ENCODE assay signal across 8 cellular contexts in genomic region chr10:30058111-30058510, GRCh38. TPM values are rescaled to one million over a fixed set of nuclear protein-coding genes. Genes with fewer than 3 reads are reported as not detected.
A peak's percentile ranks its signal among the peaks of the same experiment; 100 is the strongest.
DNase-seq lines count a peak whose midpoint lies in the region; ATAC-seq and TF ChIP-seq lines count a peak whose summit lies in the region.

No MANE protein-coding gene starts in this region.

- no peak for TF ChIP-seq POLR2A in upper lobe of left lung (IDR thresholded peaks at IDR 0.05)

- TF ChIP-seq CTCF in colonic mucosa (IDR thresholded peaks at IDR 0.05) (no peak), upper lobe of left lung (IDR thresholded peaks at IDR 0.05) (no peak)

- WGBS in upper lobe of left lung, 2 donors, result 52 to 53% methylated on average over 10 of the region's 10 CpGs

- H3K4me1 Mint-ChIP-seq in activated naive CD4-positive, alpha-beta T cell treated with anti-CD3 and anti-CD28 coated beads, Interleukin-2, amount 50 U/mL, for 24 hours, result peaks cover 4% of the 10 kb centered on the region

- no peak for DNase-seq in activated naive CD4-positive, alpha-beta T cell treated with anti-CD3 and anti-CD28 coated beads, Interleukin-2, amount 50 U/mL, for 72 hours (ENCODE audit: low spot score in 2 of 2)
- no peak for DNase-seq in colonic mucosa
- DNase-seq in upper lobe of left lung, result peak in 1 of 2 donors; percentile 17
- no peak for DNase-seq in EL
- no peak for DNase-seq in CD1c-positive myeloid dendritic cell (ENCODE audit: extremely low spot score)
- no peak for DNase-seq in NCI-H446 (lab: John Stamatoyannopoulos, UW)

- no peak for TF ChIP-seq EP300 in upper lobe of left lung (IDR thresholded peaks at IDR 0.05)

- peak overlapping the region; percentile 66 for H3K4me3 Mint-ChIP-seq in activated naive CD4-positive, alpha-beta T cell treated with anti-CD3 and anti-CD28 coated beads, Interleukin-2, amount 50 U/mL, for 24 hours

- peaks cover 17% of the 10 kb centered on the region for H3K27me3 ChIP-seq in colonic mucosa
- peaks cover 11% of the 10 kb centered on the region for H3K27me3 ChIP-seq in mucosa of stomach (ENCODE audit: control insufficient read depth, insufficient read depth, low read length)
- H3K27me3 ChIP-seq in upper lobe of left lung, result peaks cover 0 to 12% (median 4%) of the 10 kb centered on the region in 4 donors

- H3K36me3 ChIP-seq in colonic mucosa (no peaks in the 10 kb centered on the region), mucosa of stomach (ENCODE audit: control insufficient read depth, insufficient read depth, low read length) (no peaks in the 10 kb centered on the region), upper lobe of left lung (no peaks in the 10 kb centered on the region)

- H3K9me3 Mint-ChIP-seq in activated naive CD4-positive, alpha-beta T cell treated with anti-CD3 and anti-CD28 coated beads, Interleukin-2, amount 50 U/mL, for 24 hours, result no peaks in the 10 kb centered on the region
- no peaks in the 10 kb centered on the region for H3K9me3 Mint-ChIP-seq in activated naive CD4-positive, alpha-beta T cell treated with anti-CD3 and anti-CD28 coated beads, Interleukin-2, amount 50 U/mL, for 72 hours

- no peak overlapping the region for H3K27ac Mint-ChIP-seq in activated naive CD4-positive, alpha-beta T cell treated with anti-CD3 and anti-CD28 coated beads, Interleukin-2, amount 50 U/mL, for 24 hours
- no peak overlapping the region for H3K27ac Mint-ChIP-seq in activated naive CD4-positive, alpha-beta T cell treated with anti-CD3 and anti-CD28 coated beads, Interleukin-2, amount 50 U/mL, for 72 hours

- H3K4me3 ChIP-seq in colonic mucosa (peak overlapping the region; percentile 53), mucosa of stomach (ENCODE audit: low read length) (peak overlapping the region; percentile 6), upper lobe of left lung (peak overlapping the region; percentile 60 to 85 (median 73))

- H3K9ac ChIP-seq in colonic mucosa (ENCODE audit: low read depth in 2 of 2, low read length in 2 of 2), result no peak overlapping the region
- H3K9ac ChIP-seq in mucosa of stomach (ENCODE audit: low read length), result peak overlapping the region; percentile 23

- ATAC-seq in activated naive CD4-positive, alpha-beta T cell treated with anti-CD3 and anti-CD28 coated beads, Interleukin-2, amount 50 U/mL, for 72 hours, result no peak
- ATAC-seq in upper lobe of left lung (ENCODE audit: low FRiP score in 2 of 2), result no peak

- no peaks in the 10 kb centered on the region for H3K4me1 ChIP-seq in colonic mucosa
- peaks cover 34% of the 10 kb centered on the region for H3K4me1 ChIP-seq in mucosa of stomach (ENCODE audit: control insufficient read depth, insufficient read depth, low read length)
- H3K4me1 ChIP-seq in upper lobe of left lung, result peaks cover 14 to 41% (median 25%) of the 10 kb centered on the region in 4 donors

- H3K9me3 ChIP-seq in colonic mucosa (no peaks in the 10 kb centered on the region), mucosa of stomach (ENCODE audit: control insufficient read depth, low read length) (no peaks in the 10 kb centered on the region), upper lobe of left lung (no peaks in the 10 kb centered on the region)

- H3K27ac ChIP-seq in colonic mucosa (no peak overlapping the region), upper lobe of left lung (peak overlapping the region; percentile 92 to 94 (median 92))

- H3K36me3 Mint-ChIP-seq in activated naive CD4-positive, alpha-beta T cell treated with anti-CD3 and anti-CD28 coated beads, Interleukin-2, amount 50 U/mL, for 24 hours, result no peaks in the 10 kb centered on the region
- peaks cover 0 to 10% of the 10 kb centered on the region in 2 donors for H3K36me3 Mint-ChIP-seq in activated naive CD4-positive, alpha-beta T cell treated with anti-CD3 and anti-CD28 coated beads, Interleukin-2, amount 50 U/mL, for 72 hours

- intact Hi-C loops in colonic mucosa (cut with DNase I), result no loop called here

- peaks cover 51% of the 10 kb centered on the region for H3K27me3 Mint-ChIP-seq in activated naive CD4-positive, alpha-beta T cell treated with anti-CD3 and anti-CD28 coated beads, Interleukin-2, amount 50 U/mL, for 24 hours

RNA-seq across cellular contexts. Expression of gene JCAD, which starts 1.3 kb away (rescaled TPM):
- total RNA-seq in activated naive CD4-positive, alpha-beta T cell treated with anti-CD3 and anti-CD28 coated beads, Interleukin-2, amount 50 U/mL, for 72 hours, result under 1 TPM; 0.02 to 0.05 TPM
- 10 to 100 TPM in 1 of 2 donors, 1 to 10 TPM in 1; 1.8 to 23.5 TPM for total RNA-seq in colonic mucosa
- total RNA-seq in upper lobe of left lung, result 10 to 100 TPM; 16.8 to 83.7 (median 37.6) TPM

Comparison
In these comparisons a context has a peak if more than half of its experiments do, and no peak if none do; other contexts are left out.
1. H3K4me3 ChIP-seq: peak in every context shown above with its lines; median percentile 73 in upper lobe of left lung; 53 in colonic mucosa; 6 in mucosa of stomach.